In genomic region chr17:14923981-14924380, GRCh38 we compare ENCODE assay signal across 16 cellular contexts.
"Had no signal": no experiment of that assay in that cellular context is flagged by ENCODE, and none has a peak within 500 bp of the region (broad histone marks: within the 10 kb centered on the region; RNA-seq: fewer than 3 reads in every experiment).

No MANE protein-coding gene starts in this region.

- H3K4me3 ChIP-seq: colonic mucosa, esophagus muscularis mucosa, prostate gland, smooth muscle cell, thoracic aorta, upper lobe of right lung had no signal

- H3K9me3 ChIP-seq: colonic mucosa, esophagus muscularis mucosa, prostate gland, thoracic aorta, upper lobe of right lung had no signal

- H3K4me3 Mint-ChIP-seq: nephron; stimulated activated naive CD8-positive, alpha-beta T cell treated with anti-CD3 and anti-CD28 coated beads, Interleukin-15, amount 100 ng/mL, for 72 hours had no signal

- H3K27me3 ChIP-seq: colonic mucosa, upper lobe of right lung had no signal

- H3K27ac Mint-ChIP-seq: nephron; stimulated activated naive CD8-positive, alpha-beta T cell treated with anti-CD3 and anti-CD28 coated beads, Interleukin-15, amount 100 ng/mL, for 72 hours had no signal

- H3K36me3 ChIP-seq: colonic mucosa, esophagus muscularis mucosa, prostate gland, thoracic aorta, upper lobe of right lung had no signal

- H3K4me1 ChIP-seq: colonic mucosa, esophagus muscularis mucosa, prostate gland, upper lobe of right lung had no signal

- ATAC-seq: activated CD4-positive, CD25-positive, alpha-beta regulatory T cell treated with anti-CD3 and anti-CD28 coated beads, Interleukin-2, amount 50 U/mL, for 24 hours; right cardiac atrium; stimulated activated naive CD8-positive, alpha-beta T cell treated with anti-CD3 and anti-CD28 coated beads, Interleukin-15, amount 100 ng/mL, for 72 hours; upper lobe of right lung had no signal

- DNase-seq: activated naive CD4-positive, alpha-beta T cell treated with Interleukin-2 at 50 U/mL for 16 hours; activated T-cell treated with anti-CD3 and anti-CD28 coated beads for 4 hours; aorta; caudate nucleus; colonic mucosa; hippocampal formation; occipital lobe; right cardiac atrium; stimulated activated naive CD8-positive, alpha-beta T cell treated with anti-CD3 and anti-CD28 coated beads, Interleukin-15, amount 100 ng/mL, for 72 hours; upper lobe of right lung had no signal

- H3K4me1 Mint-ChIP-seq: nephron; stimulated activated naive CD8-positive, alpha-beta T cell treated with anti-CD3 and anti-CD28 coated beads, Interleukin-15, amount 100 ng/mL, for 72 hours had no signal

- H3K27ac ChIP-seq: colonic mucosa, esophagus muscularis mucosa, prostate gland, thoracic aorta, upper lobe of right lung had no signal

- H3K4me2 ChIP-seq: smooth muscle cell had no signal
